26 cellular contexts compared by ENCODE assay signal in the genomic region with DNA sequence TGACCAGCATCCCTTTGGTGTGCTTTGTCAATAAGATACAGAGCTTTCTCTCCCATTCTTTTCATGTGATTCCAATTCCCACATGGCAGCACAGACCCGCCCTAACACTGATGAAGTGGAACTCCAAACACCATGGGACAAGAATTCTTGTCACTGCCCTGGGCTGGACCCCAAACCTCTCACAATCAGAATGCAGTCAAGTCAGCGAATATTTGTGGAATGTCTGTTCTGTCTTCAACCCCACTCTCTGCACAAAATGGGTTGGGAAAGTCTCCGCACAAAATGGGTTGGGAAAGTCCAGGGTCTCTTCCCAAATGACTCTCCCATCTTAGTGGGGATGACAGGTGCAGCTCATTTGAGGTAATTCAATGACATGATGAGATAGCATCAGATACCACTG.
"Had no signal": no experiment of that assay in that cellular context is flagged by ENCODE, and none has a peak within 500 bp of the region (broad histone marks: within the 10 kb centered on the region; RNA-seq: fewer than 3 reads in every experiment).

No MANE protein-coding gene starts in this region.

- H3K4me1 ChIP-seq: neural progenitor cell, parathyroid adenoma had no signal

- FAIRE-seq: kidney had no signal

- H2AFZ ChIP-seq: neural progenitor cell, parathyroid adenoma had no signal

- H3K4me3 ChIP-seq: left ventricle myocardium inferior, lung, neural progenitor cell, psoas muscle, sigmoid colon, smooth muscle cell, testis, thyroid gland, transverse colon, upper lobe of right lung had no signal

- H3K36me3 ChIP-seq: neural progenitor cell, neutrophil, thyroid gland, transverse colon, upper lobe of right lung had no signal

- H3K27me3 ChIP-seq: neural progenitor cell, sigmoid colon, testis, thyroid gland, transverse colon, upper lobe of right lung had no signal

- DNase-seq: head of caudate nucleus; hippocampal formation; kidney; left ventricle myocardium inferior; mesendoderm; naive thymus-derived CD4-positive, alpha-beta T cell; nephron progenitor cell; occipital lobe; psoas muscle; sigmoid colon; stimulated activated CD4-positive, alpha-beta T cell treated with anti-CD3 and anti-CD28 coated beads, Interleukin-1b, Interleukin-23, amount 100 ng/mL, for 48 hours; stimulated activated CD4-positive, alpha-beta T cell treated with anti-CD3 and anti-CD28 coated beads, Interleukin-2, amount 100 ng/mL, for 48 hours; stimulated activated CD4-positive, alpha-beta T cell treated with anti-CD3 and anti-CD28 coated beads, Interleukin-4, amount 100 ng/mL, for 4 hours; stimulated activated CD8-positive, alpha-beta memory T cell treated with anti-CD3 and anti-CD28 coated beads, Interleukin-4, amount 100 ng/mL, for 48 hours; stimulated activated naive CD4-positive, alpha-beta T cell treated with Interleukin-2 at 50 U/mL for 16 hours; stimulated activated naive CD8-positive, alpha-beta T cell treated with anti-CD3 and anti-CD28 coated beads, Interleukin-15, amount 100 ng/mL, for 72 hours; testis; thyroid gland; transverse colon; upper lobe of right lung had no signal

- H3K4me2 ChIP-seq: neural progenitor cell, smooth muscle cell had no signal

- ATAC-seq: naive thymus-derived CD4-positive, alpha-beta T cell; psoas muscle; stimulated activated memory B cell treated with anti-CD40 and anti-IgM and Interleukin-4, amounts not matched to agents 10 μg/mL and 1 μg/mL and 100 μg/mL, for 72 hours; stimulated activated naive CD8-positive, alpha-beta T cell treated with anti-CD3 and anti-CD28 coated beads, Interleukin-15, amount 100 ng/mL, for 72 hours; upper lobe of right lung had no signal

- H3K9me3 ChIP-seq: left ventricle myocardium inferior, neutrophil, psoas muscle, sigmoid colon, testis, thyroid gland, transverse colon, upper lobe of right lung had no signal

- H3K27ac ChIP-seq: left ventricle myocardium inferior, neural progenitor cell, neutrophil, parathyroid adenoma, psoas muscle, testis, thyroid gland, transverse colon, upper lobe of right lung had no signal

- H3K9ac ChIP-seq: neural progenitor cell, parathyroid adenoma had no signal
